ENCODE assay signal across 11 cellular contexts in genomic region chr11:134047586-134047999, GRCh38. TPM values are rescaled to one million over a fixed set of nuclear protein-coding genes. Genes with fewer than 3 reads are reported as not detected.
DNase-seq lines count a peak whose midpoint lies in the region; ATAC-seq and TF ChIP-seq lines count a peak whose summit lies in the region.
"Had no signal": no experiment of that assay in that cellular context is flagged by ENCODE, and none has a peak within 500 bp of the region (broad histone marks: within the 10 kb centered on the region; RNA-seq: fewer than 3 reads in every experiment).

No MANE protein-coding gene starts in this region.

- H3K27ac Mint-ChIP-seq in glutamatergic neuron (ENCODE audit: unreplicated experiment), result no peak overlapping the region
- H3K27ac Mint-ChIP-seq: immature natural killer cell had no signal

- intact Hi-C loops in posterior vena cava (cut with DNase I), result loop anchor here in 1 of 2 donors (10.0 kb wide), 1 partner anchor 83 kb away; no protein-coding TSS in a partner anchor

- H3K4me3 ChIP-seq in RWPE2 (ENCODE audit: severe bottlenecking) (no peak overlapping the region), fibroblast of the aortic adventitia (ENCODE audit: low read depth, low read length) (peak overlapping the region; percentile 39)
- H3K4me3 ChIP-seq: SK-N-MC had no signal

- peaks cover 24% of the 10 kb centered on the region for H3K27me3 Mint-ChIP-seq in glutamatergic neuron (ENCODE audit: unreplicated experiment)

- no peaks in the 10 kb centered on the region for H3K36me3 Mint-ChIP-seq in glutamatergic neuron (ENCODE audit: unreplicated experiment)
- H3K36me3 Mint-ChIP-seq: immature natural killer cell had no signal

- H3K4me1 Mint-ChIP-seq in glutamatergic neuron (ENCODE audit: low read depth, unreplicated experiment), result peaks cover 40% of the 10 kb centered on the region

- H3K27me3 ChIP-seq in RWPE2 (ENCODE audit: insufficient read depth, poor library complexity, severe bottlenecking), result peaks cover 4% of the 10 kb centered on the region

- DNase-seq in Ammon's horn (ENCODE audit: low spot score) (peak; percentile 48), RWPE2 (ENCODE audit: low spot score) (peak; percentile 58), fibroblast of the aortic adventitia (ENCODE audit: low read depth) (peak; percentile 95), posterior vena cava (ENCODE audit: low spot score) (peak; percentile 95), glomerular visceral epithelial cell (ENCODE audit: extremely low spot score) (no peak), glutamatergic neuron (no peak)
- DNase-seq in activated CD4-positive, CD25-positive, alpha-beta regulatory T cell (lab: John Stamatoyannopoulos, UW), result no peak
- DNase-seq: DND-41, immature natural killer cell had no signal

- ATAC-seq in RWPE2 (ENCODE audit: low read depth) (peak; percentile 45), HG02885 (IDR thresholded peaks at IDR 0.05; ENCODE audit: poor library complexity, unreplicated experiment) (no peak)

- H3K27ac ChIP-seq in RWPE2 (ENCODE audit: poor library complexity, severe bottlenecking), result no peak overlapping the region
- H3K27ac ChIP-seq: SK-N-MC had no signal

- no peaks in the 10 kb centered on the region for H3K4me1 ChIP-seq in RWPE2 (ENCODE audit: insufficient read depth, poor library complexity, severe bottlenecking)

- no peak overlapping the region for H3K4me3 Mint-ChIP-seq in glutamatergic neuron (ENCODE audit: unreplicated experiment)
- H3K4me3 Mint-ChIP-seq: immature natural killer cell had no signal

- no peaks in the 10 kb centered on the region for H3K9me3 ChIP-seq in RWPE2 (ENCODE audit: severe bottlenecking)

- H3K36me3 ChIP-seq in RWPE2 (ENCODE audit: low read depth), result no peaks in the 10 kb centered on the region

- H3K9me3 Mint-ChIP-seq in glutamatergic neuron (ENCODE audit: unreplicated experiment), result peaks cover 12% of the 10 kb centered on the region
- H3K9me3 Mint-ChIP-seq: immature natural killer cell had no signal

- TF ChIP-seq CTCF in RWPE2 (IDR thresholded peaks at IDR 0.05; ENCODE audit: poor library complexity, severe bottlenecking) (no peak), fibroblast of the aortic adventitia (IDR thresholded peaks at IDR 0.05; ENCODE audit: insufficient read depth, low read length) (no peak), glutamatergic neuron (IDR thresholded peaks at IDR 0.05; ENCODE audit: partially characterized antibody, unreplicated experiment) (no peak)

RNA-seq across cellular contexts. Expression of gene JAM3, which starts 21.3 kb away (rescaled TPM):
- total RNA-seq in fibroblast of the aortic adventitia (ENCODE audit: low replicate concordance) (61.6 and 63.0 TPM in 2 replicates), posterior vena cava (10 to 100 TPM; 86.6 to 92.2 TPM), glutamatergic neuron (ENCODE audit: unreplicated experiment) (101 TPM)

Comparison
In these comparisons a context has a peak if more than half of its experiments do, and no peak if none do; other contexts are left out.
1. DNase-seq: peak in Ammon's horn (single experiment), RWPE2 (single experiment), fibroblast of the aortic adventitia (single experiment) and posterior vena cava (single experiment); none in glomerular visceral epithelial cell (single experiment), glutamatergic neuron (single experiment) and activated CD4-positive, CD25-positive, alpha-beta regulatory T cell (0 of 4).